ENCODE assay signal across 2 cellular contexts in the genomic region with DNA sequence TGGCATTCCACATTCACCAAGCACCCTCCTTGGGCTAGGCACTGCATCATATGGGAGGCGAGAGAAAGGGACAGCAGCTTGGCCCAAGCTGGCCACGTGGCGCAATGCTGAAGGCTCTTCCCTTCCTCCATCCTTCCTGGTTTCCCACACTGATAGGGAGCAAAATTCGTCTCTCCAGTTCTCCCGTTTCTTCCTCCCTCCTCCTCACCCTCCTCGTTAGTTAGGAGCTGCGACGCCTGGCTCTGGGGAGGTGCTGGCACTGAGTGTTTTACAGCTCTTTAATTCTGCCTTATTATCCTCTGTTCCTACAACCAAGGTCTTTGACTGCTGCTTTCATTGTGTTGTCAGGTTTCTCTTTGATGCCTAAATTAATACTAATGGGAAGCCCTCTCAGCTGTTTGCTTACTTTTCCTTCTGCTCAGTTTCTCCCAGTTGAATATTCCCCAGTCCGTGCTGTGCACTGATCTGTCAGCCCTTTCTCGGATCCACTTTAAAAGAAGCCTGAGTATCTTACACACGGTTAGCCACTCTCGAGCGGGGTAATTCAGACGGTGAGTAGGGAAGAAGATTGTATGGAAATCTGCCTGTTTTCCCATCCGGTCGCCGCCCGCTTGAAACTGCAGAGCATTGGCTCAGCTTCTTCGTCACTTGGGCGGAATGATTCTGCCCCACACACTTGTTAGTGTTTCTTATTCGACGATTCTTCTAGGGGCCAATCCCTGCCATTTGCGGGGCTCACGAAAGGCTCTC.
A peak's percentile ranks its signal among the peaks of the same experiment; 100 is the strongest.
TF ChIP-seq lines count a peak whose summit lies in the region.

No MANE protein-coding gene starts in this region.

TF ChIP-seq in WTC11, 78 proteins besides CTCF, POLR2A, EP300 and RAD21 (continued from another document):
- TF ChIP-seq, protein P1, sequence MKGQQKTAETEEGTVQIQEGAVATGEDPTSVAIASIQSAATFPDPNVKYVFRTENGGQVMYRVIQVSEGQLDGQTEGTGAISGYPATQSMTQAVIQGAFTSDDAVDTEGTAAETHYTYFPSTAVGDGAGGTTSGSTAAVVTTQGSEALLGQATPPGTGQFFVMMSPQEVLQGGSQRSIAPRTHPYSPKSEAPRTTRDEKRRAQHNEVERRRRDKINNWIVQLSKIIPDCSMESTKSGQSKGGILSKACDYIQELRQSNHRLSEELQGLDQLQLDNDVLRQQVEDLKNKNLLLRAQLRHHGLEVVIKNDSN (CRISPR knock-in tag; IDR thresholded peaks at IDR 0.05): peak; percentile 80
- TF ChIP-seq, protein P2, sequence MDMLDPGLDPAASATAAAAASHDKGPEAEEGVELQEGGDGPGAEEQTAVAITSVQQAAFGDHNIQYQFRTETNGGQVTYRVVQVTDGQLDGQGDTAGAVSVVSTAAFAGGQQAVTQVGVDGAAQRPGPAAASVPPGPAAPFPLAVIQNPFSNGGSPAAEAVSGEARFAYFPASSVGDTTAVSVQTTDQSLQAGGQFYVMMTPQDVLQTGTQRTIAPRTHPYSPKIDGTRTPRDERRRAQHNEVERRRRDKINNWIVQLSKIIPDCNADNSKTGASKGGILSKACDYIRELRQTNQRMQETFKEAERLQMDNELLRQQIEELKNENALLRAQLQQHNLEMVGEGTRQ (CRISPR knock-in tag; IDR thresholded peaks at IDR 0.05): peak; percentile 77
- TF ChIP-seq ZNF121 (CRISPR knock-in tag; IDR thresholded peaks at IDR 0.05): 0 out of 2 replicates have a peak, but pooled peaks have one; percentile 37
- TF ChIP-seq, protein P3, sequence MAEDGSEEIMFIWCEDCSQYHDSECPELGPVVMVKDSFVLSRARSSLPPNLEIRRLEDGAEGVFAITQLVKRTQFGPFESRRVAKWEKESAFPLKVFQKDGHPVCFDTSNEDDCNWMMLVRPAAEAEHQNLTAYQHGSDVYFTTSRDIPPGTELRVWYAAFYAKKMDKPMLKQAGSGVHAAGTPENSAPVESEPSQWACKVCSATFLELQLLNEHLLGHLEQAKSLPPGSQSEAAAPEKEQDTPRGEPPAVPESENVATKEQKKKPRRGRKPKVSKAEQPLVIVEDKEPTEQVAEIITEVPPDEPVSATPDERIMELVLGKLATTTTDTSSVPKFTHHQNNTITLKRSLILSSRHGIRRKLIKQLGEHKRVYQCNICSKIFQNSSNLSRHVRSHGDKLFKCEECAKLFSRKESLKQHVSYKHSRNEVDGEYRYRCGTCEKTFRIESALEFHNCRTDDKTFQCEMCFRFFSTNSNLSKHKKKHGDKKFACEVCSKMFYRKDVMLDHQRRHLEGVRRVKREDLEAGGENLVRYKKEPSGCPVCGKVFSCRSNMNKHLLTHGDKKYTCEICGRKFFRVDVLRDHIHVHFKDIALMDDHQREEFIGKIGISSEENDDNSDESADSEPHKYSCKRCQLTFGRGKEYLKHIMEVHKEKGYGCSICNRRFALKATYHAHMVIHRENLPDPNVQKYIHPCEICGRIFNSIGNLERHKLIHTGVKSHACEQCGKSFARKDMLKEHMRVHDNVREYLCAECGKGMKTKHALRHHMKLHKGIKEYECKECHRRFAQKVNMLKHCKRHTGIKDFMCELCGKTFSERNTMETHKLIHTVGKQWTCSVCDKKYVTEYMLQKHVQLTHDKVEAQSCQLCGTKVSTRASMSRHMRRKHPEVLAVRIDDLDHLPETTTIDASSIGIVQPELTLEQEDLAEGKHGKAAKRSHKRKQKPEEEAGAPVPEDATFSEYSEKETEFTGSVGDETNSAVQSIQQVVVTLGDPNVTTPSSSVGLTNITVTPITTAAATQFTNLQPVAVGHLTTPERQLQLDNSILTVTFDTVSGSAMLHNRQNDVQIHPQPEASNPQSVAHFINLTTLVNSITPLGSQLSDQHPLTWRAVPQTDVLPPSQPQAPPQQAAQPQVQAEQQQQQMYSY (CRISPR knock-in tag; IDR thresholded peaks at IDR 0.05): no peak
- TF ChIP-seq ZNF232 (CRISPR knock-in tag; IDR thresholded peaks at IDR 0.05): peak; percentile 48; the same call in 1 of the 2 replicates
- TF ChIP-seq, protein P4, sequence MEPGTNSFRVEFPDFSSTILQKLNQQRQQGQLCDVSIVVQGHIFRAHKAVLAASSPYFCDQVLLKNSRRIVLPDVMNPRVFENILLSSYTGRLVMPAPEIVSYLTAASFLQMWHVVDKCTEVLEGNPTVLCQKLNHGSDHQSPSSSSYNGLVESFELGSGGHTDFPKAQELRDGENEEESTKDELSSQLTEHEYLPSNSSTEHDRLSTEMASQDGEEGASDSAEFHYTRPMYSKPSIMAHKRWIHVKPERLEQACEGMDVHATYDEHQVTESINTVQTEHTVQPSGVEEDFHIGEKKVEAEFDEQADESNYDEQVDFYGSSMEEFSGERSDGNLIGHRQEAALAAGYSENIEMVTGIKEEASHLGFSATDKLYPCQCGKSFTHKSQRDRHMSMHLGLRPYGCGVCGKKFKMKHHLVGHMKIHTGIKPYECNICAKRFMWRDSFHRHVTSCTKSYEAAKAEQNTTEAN (CRISPR knock-in tag; IDR thresholded peaks at IDR 0.05): no peak

TF ChIP-seq in neural cell, 6 proteins besides CTCF, POLR2A, EP300 and RAD21 (continued from another document):
- TF ChIP-seq, protein P5, sequence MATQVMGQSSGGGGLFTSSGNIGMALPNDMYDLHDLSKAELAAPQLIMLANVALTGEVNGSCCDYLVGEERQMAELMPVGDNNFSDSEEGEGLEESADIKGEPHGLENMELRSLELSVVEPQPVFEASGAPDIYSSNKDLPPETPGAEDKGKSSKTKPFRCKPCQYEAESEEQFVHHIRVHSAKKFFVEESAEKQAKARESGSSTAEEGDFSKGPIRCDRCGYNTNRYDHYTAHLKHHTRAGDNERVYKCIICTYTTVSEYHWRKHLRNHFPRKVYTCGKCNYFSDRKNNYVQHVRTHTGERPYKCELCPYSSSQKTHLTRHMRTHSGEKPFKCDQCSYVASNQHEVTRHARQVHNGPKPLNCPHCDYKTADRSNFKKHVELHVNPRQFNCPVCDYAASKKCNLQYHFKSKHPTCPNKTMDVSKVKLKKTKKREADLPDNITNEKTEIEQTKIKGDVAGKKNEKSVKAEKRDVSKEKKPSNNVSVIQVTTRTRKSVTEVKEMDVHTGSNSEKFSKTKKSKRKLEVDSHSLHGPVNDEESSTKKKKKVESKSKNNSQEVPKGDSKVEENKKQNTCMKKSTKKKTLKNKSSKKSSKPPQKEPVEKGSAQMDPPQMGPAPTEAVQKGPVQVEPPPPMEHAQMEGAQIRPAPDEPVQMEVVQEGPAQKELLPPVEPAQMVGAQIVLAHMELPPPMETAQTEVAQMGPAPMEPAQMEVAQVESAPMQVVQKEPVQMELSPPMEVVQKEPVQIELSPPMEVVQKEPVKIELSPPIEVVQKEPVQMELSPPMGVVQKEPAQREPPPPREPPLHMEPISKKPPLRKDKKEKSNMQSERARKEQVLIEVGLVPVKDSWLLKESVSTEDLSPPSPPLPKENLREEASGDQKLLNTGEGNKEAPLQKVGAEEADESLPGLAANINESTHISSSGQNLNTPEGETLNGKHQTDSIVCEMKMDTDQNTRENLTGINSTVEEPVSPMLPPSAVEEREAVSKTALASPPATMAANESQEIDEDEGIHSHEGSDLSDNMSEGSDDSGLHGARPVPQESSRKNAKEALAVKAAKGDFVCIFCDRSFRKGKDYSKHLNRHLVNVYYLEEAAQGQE (IDR thresholded peaks at IDR 0.05; ENCODE audit: borderline replicate concordance): no peak
- peak; percentile 39 for TF ChIP-seq MXI1 (conservative IDR thresholded peaks at IDR 0.05; ENCODE audit: poor library complexity, severe bottlenecking)
- TF ChIP-seq SMC3 (conservative IDR thresholded peaks at IDR 0.05; ENCODE audit: poor library complexity): no peak
- TF ChIP-seq POLR2AphosphoS5 (IDR thresholded peaks at IDR 0.05): peak; percentile 86
